ENCODE assay signal across 22 cellular contexts in the genomic region with DNA sequence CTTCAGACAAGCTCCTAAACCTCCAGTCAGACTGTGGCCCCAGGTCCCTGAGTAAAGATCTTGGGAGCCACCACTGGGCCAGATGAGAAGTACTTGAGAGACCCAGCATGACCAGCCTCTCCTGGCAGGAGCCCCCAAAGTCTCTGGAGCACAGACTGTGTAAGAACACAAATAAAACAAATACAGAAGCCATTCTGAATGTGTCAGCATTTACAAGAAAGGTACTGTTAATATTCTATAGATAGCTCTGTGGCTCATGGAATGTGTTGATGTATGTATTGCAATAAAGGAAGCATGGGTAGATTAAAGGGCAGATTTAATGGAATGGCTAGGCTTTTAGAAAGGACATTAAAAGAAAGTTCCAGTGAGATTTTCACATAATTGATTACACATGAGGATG.
"Had no signal": no experiment of that assay in that cellular context is flagged by ENCODE, and none has a peak within 500 bp of the region (broad histone marks: within the 10 kb centered on the region; RNA-seq: fewer than 3 reads in every experiment).

No MANE protein-coding gene starts in this region.

- H3K27ac ChIP-seq: brain microvascular endothelial cell, coronary artery, heart right ventricle, sigmoid colon, spleen, tibial artery had no signal

- H3K9me3 ChIP-seq: heart right ventricle, mucosa of descending colon, ovary, sigmoid colon, spleen, tibial artery had no signal

- DNase-seq: activated CD4-positive, alpha-beta T cell treated with anti-CD3 and anti-CD28 coated beads, Interleukin-2, amount 10 ng/mL, durations not matched to agents 24 days and 14 days; activated CD8-positive, alpha-beta T cell treated with anti-CD3 and anti-CD28 coated beads for 36 hours; activated naive CD4-positive, alpha-beta T cell; activated T-cell treated with anti-CD3 and anti-CD28 coated beads, Interleukin-2, amount 50 U/mL, for 1 hour; brain microvascular endothelial cell; heart right ventricle; immature natural killer cell; left ventricle myocardium superior; mucosa of descending colon; naive B cell; ovary; sigmoid colon; spleen; stimulated activated CD4-positive, alpha-beta T cell treated with anti-CD3 and anti-CD28 coated beads, Interleukin-4, amount 100 ng/mL, for 4 hours; T-helper 1 cell; T1000; tibial artery had no signal

- H3K36me3 ChIP-seq: brain microvascular endothelial cell, heart right ventricle, ovary, sigmoid colon, spleen, tibial artery had no signal

- H3K4me3 ChIP-seq: coronary artery, heart right ventricle, mucosa of descending colon, ovary, sigmoid colon, spleen, tibial artery had no signal

- H3K9me3 Mint-ChIP-seq: activated CD4-positive, alpha-beta T cell treated with anti-CD3 and anti-CD28 coated beads, Interleukin-2, amount 10 ng/mL, durations not matched to agents 24 days and 14 days; activated CD8-positive, alpha-beta T cell treated with anti-CD3 and anti-CD28 coated beads for 36 hours; activated T-helper 17 cell treated with anti-CD3 and anti-CD28 coated beads, Interleukin-2, amount 50 U/mL, for 72 hours; central memory CD8-positive, alpha-beta T cell; immature natural killer cell; memory B cell; naive B cell; stimulated activated memory B cell treated with anti-CD40 and anti-IgM and Interleukin-4, amounts not matched to agents 10 μg/mL and 1 μg/mL and 100 μg/mL, for 72 hours had no signal

- ATAC-seq: activated CD8-positive, alpha-beta T cell treated with anti-CD3 and anti-CD28 coated beads for 36 hours; activated T-helper 17 cell treated with anti-CD3 and anti-CD28 coated beads, Interleukin-2, amount 50 U/mL, for 72 hours; heart right ventricle; left ventricle myocardium superior; mucosa of descending colon had no signal

- H3K27ac Mint-ChIP-seq: activated CD4-positive, alpha-beta T cell treated with anti-CD3 and anti-CD28 coated beads, Interleukin-2, amount 10 ng/mL, durations not matched to agents 24 days and 14 days; activated CD8-positive, alpha-beta T cell treated with anti-CD3 and anti-CD28 coated beads for 36 hours; immature natural killer cell; memory B cell; naive B cell; stimulated activated memory B cell treated with anti-CD40 and anti-IgM and Interleukin-4, amounts not matched to agents 10 μg/mL and 1 μg/mL and 100 μg/mL, for 72 hours had no signal

- H3K4me3 Mint-ChIP-seq: activated CD4-positive, alpha-beta T cell treated with anti-CD3 and anti-CD28 coated beads, Interleukin-2, amount 10 ng/mL, durations not matched to agents 24 days and 14 days; activated CD8-positive, alpha-beta T cell treated with anti-CD3 and anti-CD28 coated beads for 36 hours; activated T-helper 17 cell treated with anti-CD3 and anti-CD28 coated beads, Interleukin-2, amount 50 U/mL, for 72 hours; central memory CD8-positive, alpha-beta T cell; immature natural killer cell; memory B cell; naive B cell; stimulated activated memory B cell treated with anti-CD40 and anti-IgM and Interleukin-4, amounts not matched to agents 10 μg/mL and 1 μg/mL and 100 μg/mL, for 72 hours had no signal

- H3K36me3 Mint-ChIP-seq: immature natural killer cell; memory B cell; stimulated activated memory B cell treated with anti-CD40 and anti-IgM and Interleukin-4, amounts not matched to agents 10 μg/mL and 1 μg/mL and 100 μg/mL, for 72 hours had no signal

- H3K27me3 ChIP-seq: brain microvascular endothelial cell, ovary had no signal
